In genomic region chr12:117686210-117686609, GRCh38 we compare ENCODE assay signal across 11 cellular contexts.
"Had no signal": no experiment of that assay in that cellular context is flagged by ENCODE, and none has a peak within 500 bp of the region (broad histone marks: within the 10 kb centered on the region; RNA-seq: fewer than 3 reads in every experiment).

No MANE protein-coding gene starts in this region.

- H3K4me3 ChIP-seq: adrenal gland, spleen had no signal

- ATAC-seq: activated CD8-positive, alpha-beta T cell treated with anti-CD3 and anti-CD28 coated beads, Interleukin-2, amount 10 ng/mL, durations not matched to agents 7 days and 5 days had no signal

- H3K27me3 ChIP-seq: adrenal gland had no signal

- H3K36me3 ChIP-seq: adrenal gland, spleen had no signal

- H3K9me3 ChIP-seq: adrenal gland, spleen had no signal

- H3K4me1 ChIP-seq: adrenal gland, spleen had no signal

- DNase-seq: activated CD4-positive, alpha-beta T cell treated with anti-CD3 and anti-CD28 coated beads for 48 hours; activated CD8-positive, alpha-beta memory T cell treated with anti-CD3 and anti-CD28 coated beads, Interleukin-2, amount 50 U/mL, for 48 hours; activated CD8-positive, alpha-beta T cell treated with anti-CD3 and anti-CD28 coated beads, Interleukin-2, amount 10 ng/mL, durations not matched to agents 7 days and 5 days; activated naive CD4-positive, alpha-beta T cell treated with anti-CD3 and anti-CD28 coated beads for 36 hours; central memory CD4-positive, alpha-beta T cell; cortex of kidney; effector memory CD4-positive, alpha-beta T cell; spleen; stimulated activated CD4-positive, alpha-beta T cell treated with anti-CD3 and anti-CD28 coated beads, Interleukin-1b, Interleukin-23, amount 100 ng/mL, for 48 hours; stimulated activated naive B cell treated with anti-CD40 and anti-IgM and Interleukin-4, amounts not matched to agents 10 μg/mL and 1 μg/mL and 100 μg/mL, for 72 hours had no signal

- H3K27ac ChIP-seq: adrenal gland, spleen had no signal
